Comparison of ENCODE assay signal across 8 cellular contexts in genomic region chr17:49576121-49576905, GRCh38. TPM values are rescaled to one million over a fixed set of nuclear protein-coding genes. Genes with fewer than 3 reads are reported as not detected.
DNase-seq lines count a peak whose midpoint lies in the region; ATAC-seq and TF ChIP-seq lines count a peak whose summit lies in the region.

No MANE protein-coding gene starts in this region.

- H3K36me3 ChIP-seq in SJSA1: no peaks in the 10 kb centered on the region
- H3K36me3 ChIP-seq in mucosa of stomach (ENCODE audit: control insufficient read depth, insufficient read depth, low read length): no peaks in the 10 kb centered on the region

- peaks cover 8% of the 10 kb centered on the region; the same call in 1 of the 2 replicates for H3K27me3 ChIP-seq in SJSA1 (replicated peaks)
- H3K27me3 ChIP-seq in mucosa of stomach (ENCODE audit: control insufficient read depth, insufficient read depth, low read length): peaks cover 63% of the 10 kb centered on the region

- no peak overlapping the region for H3K27ac ChIP-seq in SJSA1

- ATAC-seq in activated T-cell treated with anti-CD3 and anti-CD28 coated beads, Interleukin-2, amount 50 U/mL, for 4 hours: peak in 1 of 2 donors; percentile 14
- ATAC-seq in HG03135 (IDR thresholded peaks at IDR 0.05; ENCODE audit: unreplicated experiment) (no peak), GM21576 (IDR thresholded peaks at IDR 0.05; ENCODE audit: unreplicated experiment) (no peak)

- no peaks in the 10 kb centered on the region for H3K9me3 Mint-ChIP-seq in activated T-cell treated with anti-CD3 and anti-CD28 coated beads, Interleukin-2, amount 50 U/mL, for 4 hours

- H3K4me1 Mint-ChIP-seq in activated T-cell treated with anti-CD3 and anti-CD28 coated beads, Interleukin-2, amount 50 U/mL, for 4 hours (ENCODE audit: low read depth): peaks cover 4% of the 10 kb centered on the region

- no peak for DNase-seq in activated T-cell treated with anti-CD3 and anti-CD28 coated beads, Interleukin-2, amount 50 U/mL, for 4 hours
- no peak for DNase-seq in activated T-cell treated with anti-CD3 and anti-CD28 coated beads, Interleukin-2, amount 50 U/mL, for 1 hour
- peak in 1 of 2 experiments; percentile 59 for DNase-seq in SJSA1 (ENCODE audit: low read depth in 1 of 2, low spot score in 2 of 2)
- peak; percentile 52 for DNase-seq in epithelial cell of esophagus (ENCODE audit: low read depth)
- DNase-seq in activated effector memory CD4-positive, alpha-beta T cell treated with Interleukin-2 at 50 U/mL for 16 hours: no peak

- peaks cover 19% of the 10 kb centered on the region for H3K4me1 ChIP-seq in SJSA1 (replicated peaks)
- H3K4me1 ChIP-seq in mucosa of stomach (ENCODE audit: control insufficient read depth, insufficient read depth, low read length): peaks cover 17% of the 10 kb centered on the region

- H3K4me3 ChIP-seq in SJSA1 (peak overlapping the region; percentile 52), epithelial cell of esophagus (ENCODE audit: low read length) (peak overlapping the region; percentile 55), mucosa of stomach (ENCODE audit: low read length) (peak overlapping the region; percentile 31)

- H3K9me3 ChIP-seq in SJSA1 (replicated peaks): 0 out of 2 replicates have a peak, but pooled peaks cover 5% of the 10 kb centered on the region
- H3K9me3 ChIP-seq in mucosa of stomach (ENCODE audit: control insufficient read depth, low read length): no peaks in the 10 kb centered on the region

- H3K36me3 Mint-ChIP-seq in activated T-cell treated with anti-CD3 and anti-CD28 coated beads, Interleukin-2, amount 50 U/mL, for 4 hours (ENCODE audit: insufficient read depth): no peaks in the 10 kb centered on the region

- H3K27me3 Mint-ChIP-seq in activated T-cell treated with anti-CD3 and anti-CD28 coated beads, Interleukin-2, amount 50 U/mL, for 4 hours (ENCODE audit: low read depth): peaks cover 48% of the 10 kb centered on the region

- no peak for TF ChIP-seq CTCF in epithelial cell of esophagus (IDR thresholded peaks at IDR 0.05; ENCODE audit: insufficient read depth, low read depth, low read length, missing control alignments)

- H3K9ac ChIP-seq in mucosa of stomach (ENCODE audit: low read length): peak overlapping the region; percentile 43

- peak overlapping the region; percentile 65 for H3K4me3 Mint-ChIP-seq in activated T-cell treated with anti-CD3 and anti-CD28 coated beads, Interleukin-2, amount 50 U/mL, for 4 hours

RNA-seq across cellular contexts. Expression of gene NXPH3, which starts 0.6 kb away (rescaled TPM):
- total RNA-seq in activated T-cell treated with anti-CD3 and anti-CD28 coated beads, Interleukin-2, amount 50 U/mL, for 4 hours: under 1 TPM in 1 of 3 donors, not detected in 2; 0.19 TPM
- total RNA-seq in SJSA1 (2014; rRNA removed; shearing (Covaris generic)): 2.2 and 2.3 TPM in 2 replicates
